Comparison of ENCODE assay signal across 28 cellular contexts in genomic region chr20:11555510-11555909, GRCh38.
"Had no signal": no experiment of that assay in that cellular context is flagged by ENCODE, and none has a peak within 500 bp of the region (broad histone marks: within the 10 kb centered on the region; RNA-seq: fewer than 3 reads in every experiment).

No MANE protein-coding gene starts in this region.

- H3K27me3 ChIP-seq: neural progenitor cell, right lobe of liver, sigmoid colon, stomach, thyroid gland, tibial nerve, upper lobe of right lung, uterus had no signal

- H3K4me1 ChIP-seq: neural progenitor cell, parathyroid adenoma, right lobe of liver, sigmoid colon, stomach, thyroid gland, tibial nerve, upper lobe of right lung, uterus had no signal

- H3K36me3 ChIP-seq: neural progenitor cell, right lobe of liver, sigmoid colon, stomach, thoracic aorta, thyroid gland, tibial nerve, upper lobe of right lung, uterus had no signal

- H3K9me3 Mint-ChIP-seq: nephron; neural progenitor cell; stimulated activated naive B cell treated with anti-CD40 and anti-IgM and Interleukin-4, amounts not matched to agents 10 μg/mL and 1 μg/mL and 100 μg/mL, for 72 hours had no signal

- H3K27me3 Mint-ChIP-seq: naive thymus-derived CD4-positive, alpha-beta T cell; progenitor cell of endocrine pancreas; stimulated activated naive B cell treated with anti-CD40 and anti-IgM and Interleukin-4, amounts not matched to agents 10 μg/mL and 1 μg/mL and 100 μg/mL, for 72 hours; stimulated activated naive CD8-positive, alpha-beta T cell treated with anti-CD3 and anti-CD28 coated beads, Interleukin-15, Interleukin-2, amounts not matched to agents 100 ng/mL and 50 ng/mL, for 24 hours had no signal

- H3K36me3 Mint-ChIP-seq: naive thymus-derived CD4-positive, alpha-beta T cell; natural killer cell; neural progenitor cell; stimulated activated effector memory CD8-positive, alpha-beta T cell treated with anti-CD3 and anti-CD28 coated beads, Interleukin-12 subunit alpha, Interleukin-12 subunit beta, amount 100 ng/mL, for 72 hours; stimulated activated naive B cell treated with anti-CD40 and anti-IgM and Interleukin-4, amounts not matched to agents 10 μg/mL and 1 μg/mL and 100 μg/mL, for 72 hours had no signal

- H3K9me3 ChIP-seq: psoas muscle, right lobe of liver, sigmoid colon, stomach, thoracic aorta, thyroid gland, tibial nerve, upper lobe of right lung, uterus had no signal

- H3K27ac ChIP-seq: neural progenitor cell, parathyroid adenoma, psoas muscle, right lobe of liver, sigmoid colon, stomach, thoracic aorta, thyroid gland, tibial nerve, upper lobe of right lung, uterus had no signal

- ATAC-seq: naive thymus-derived CD4-positive, alpha-beta T cell; natural killer cell; psoas muscle; right cardiac atrium; right lobe of liver; stimulated activated effector memory CD8-positive, alpha-beta T cell treated with anti-CD3 and anti-CD28 coated beads, Interleukin-12 subunit alpha, Interleukin-12 subunit beta, amount 100 ng/mL, for 72 hours; stimulated activated naive B cell treated with anti-CD40 and anti-IgM and Interleukin-4, amounts not matched to agents 10 μg/mL and 1 μg/mL and 100 μg/mL, for 72 hours had no signal

- H3K27ac Mint-ChIP-seq: naive thymus-derived CD4-positive, alpha-beta T cell; natural killer cell; neural progenitor cell; progenitor cell of endocrine pancreas; stimulated activated effector memory CD8-positive, alpha-beta T cell treated with anti-CD3 and anti-CD28 coated beads, Interleukin-12 subunit alpha, Interleukin-12 subunit beta, amount 100 ng/mL, for 72 hours; stimulated activated naive B cell treated with anti-CD40 and anti-IgM and Interleukin-4, amounts not matched to agents 10 μg/mL and 1 μg/mL and 100 μg/mL, for 72 hours; stimulated activated naive CD8-positive, alpha-beta T cell treated with anti-CD3 and anti-CD28 coated beads, Interleukin-15, Interleukin-2, amounts not matched to agents 100 ng/mL and 50 ng/mL, for 24 hours had no signal

- H3K4me1 Mint-ChIP-seq: naive thymus-derived CD4-positive, alpha-beta T cell; natural killer cell; neural progenitor cell; stimulated activated effector memory CD8-positive, alpha-beta T cell treated with anti-CD3 and anti-CD28 coated beads, Interleukin-12 subunit alpha, Interleukin-12 subunit beta, amount 100 ng/mL, for 72 hours; stimulated activated naive B cell treated with anti-CD40 and anti-IgM and Interleukin-4, amounts not matched to agents 10 μg/mL and 1 μg/mL and 100 μg/mL, for 72 hours had no signal

- DNase-seq: naive thymus-derived CD4-positive, alpha-beta T cell; natural killer cell; occipital lobe; posterior cingulate gyrus; psoas muscle; right cardiac atrium; right lobe of liver; sigmoid colon; small intestine; stimulated activated CD4-positive, alpha-beta T cell treated with anti-CD3 and anti-CD28 coated beads, Interleukin-15, amount 100 ng/mL, for 24 hours; stimulated activated CD4-positive, alpha-beta T cell treated with anti-CD3 and anti-CD28 coated beads, Interleukin-2, amount 100 ng/mL, for 24 hours; stimulated activated CD4-positive, alpha-beta T cell treated with anti-CD3 and anti-CD28 coated beads, Interleukin-2, amount 100 ng/mL, for 48 hours; stimulated activated CD4-positive, alpha-beta T cell treated with anti-CD3 and anti-CD28 coated beads, Interleukin-4, amount 100 ng/mL, for 24 hours; stimulated activated naive B cell treated with anti-CD40 and anti-IgM and Interleukin-4, amounts not matched to agents 10 μg/mL and 1 μg/mL and 100 μg/mL, for 72 hours; stimulated activated naive CD4-positive, alpha-beta T cell treated with Interleukin-2 at 50 U/mL for 16 hours; stomach; thyroid gland; trophoblast cell; upper lobe of right lung; uterus had no signal

- H3K4me3 Mint-ChIP-seq: naive thymus-derived CD4-positive, alpha-beta T cell; natural killer cell; nephron; neural progenitor cell; stimulated activated effector memory CD8-positive, alpha-beta T cell treated with anti-CD3 and anti-CD28 coated beads, Interleukin-12 subunit alpha, Interleukin-12 subunit beta, amount 100 ng/mL, for 72 hours; stimulated activated naive B cell treated with anti-CD40 and anti-IgM and Interleukin-4, amounts not matched to agents 10 μg/mL and 1 μg/mL and 100 μg/mL, for 72 hours; stimulated activated naive CD8-positive, alpha-beta T cell treated with anti-CD3 and anti-CD28 coated beads, Interleukin-15, Interleukin-2, amounts not matched to agents 100 ng/mL and 50 ng/mL, for 24 hours had no signal

- H3K4me3 ChIP-seq: neural progenitor cell, psoas muscle, right lobe of liver, sigmoid colon, stomach, thoracic aorta, thyroid gland, tibial nerve, upper lobe of right lung, uterus had no signal
